21 cellular contexts compared by ENCODE assay signal in genomic region chr5:177490311-177490991, GRCh38. TPM values are rescaled to one million over a fixed set of nuclear protein-coding genes. Genes with fewer than 3 reads are reported as not detected.
DNase-seq lines count a peak whose midpoint lies in the region; ATAC-seq and TF ChIP-seq lines count a peak whose summit lies in the region.
"Had no signal": no experiment of that assay in that cellular context is flagged by ENCODE, and none has a peak within 500 bp of the region (broad histone marks: within the 10 kb centered on the region; RNA-seq: fewer than 3 reads in every experiment).

No MANE protein-coding gene starts in this region.

- H3K9me3 ChIP-seq in MM.1S (replicated peaks; ENCODE audit: insufficient read depth, low read length) = no peaks in the 10 kb centered on the region
- H3K9me3 ChIP-seq in neutrophil = no peaks in the 10 kb centered on the region
- no peaks in the 10 kb centered on the region for H3K9me3 ChIP-seq in CD8-positive, alpha-beta memory T cell (ENCODE audit: low read length)
- no peaks in the 10 kb centered on the region for H3K9me3 ChIP-seq in testis
- H3K9me3 ChIP-seq: SJCRH30, vagina had no signal

- no peak for ATAC-seq in T-cell (replicated peaks in 1 of 4)
- no peak for ATAC-seq in HG02763 (IDR thresholded peaks at IDR 0.05; ENCODE audit: unreplicated experiment)
- ATAC-seq: GM12878, left cardiac atrium had no signal

- no peak overlapping the region for H3K27ac Mint-ChIP-seq in T-cell
- peak overlapping the region in 1 of 8 donors; percentile 33 for H3K27ac Mint-ChIP-seq in CD8-positive, alpha-beta memory T cell
- H3K27ac Mint-ChIP-seq: activated CD4-positive, alpha-beta T cell treated with anti-CD3 and anti-CD28 coated beads, Interleukin-2, amount 10 ng/mL, durations not matched to agents 24 days and 14 days; progenitor cell of endocrine pancreas had no signal

- no peaks in the 10 kb centered on the region for H3K27me3 ChIP-seq in MM.1S (replicated peaks; ENCODE audit: insufficient read depth, low read length)
- no peaks in the 10 kb centered on the region for H3K27me3 ChIP-seq in neutrophil
- no peaks in the 10 kb centered on the region for H3K27me3 ChIP-seq in CD8-positive, alpha-beta memory T cell (ENCODE audit: insufficient read depth, low read length, poor library complexity, severe bottlenecking)
- H3K27me3 ChIP-seq in testis = no peaks in the 10 kb centered on the region
- H3K27me3 ChIP-seq: brain microvascular endothelial cell, SJCRH30, vagina had no signal

- intact Hi-C loops in testis (cut with DNase I; ENCODE audit: low total_unique reads) = no loop called here

- DNase-seq in Ammon's horn (ENCODE audit: low spot score) (peak; percentile 58), MM.1S (no peak), coronary artery (ENCODE audit: low spot score) (no peak), T-cell (no peak), testis (no peak)
- DNase-seq in CD8-positive, alpha-beta memory T cell = no peak
- DNase-seq: activated CD4-positive, alpha-beta T cell treated with anti-CD3 and anti-CD28 coated beads, Interleukin-2, amount 10 ng/mL, durations not matched to agents 24 days and 14 days; activated naive CD4-positive, alpha-beta T cell treated with Interleukin-2 at 50 U/mL for 16 hours; brain microvascular endothelial cell; effector CD4-positive, alpha-beta T cell; GOT3; hippocampal formation; left cardiac atrium; NCI-H446 treated with DMSO at 0.1 percent for 48 hours; SJCRH30; stimulated activated naive CD4-positive, alpha-beta T cell treated with Interleukin-2 at 50 U/mL for 16 hours had no signal

- 68 to 87% methylated on average over 15 of the region's 15 CpGs for WGBS in testis, 2 donors

- no peak overlapping the region for H2AFZ ChIP-seq in MM.1S (ENCODE audit: low read length)

- peaks cover 6% of the 10 kb centered on the region for H3F3A ChIP-seq in MM.1S (ENCODE audit: insufficient read depth, low read length)

- peaks cover 0 to 6% (median 4%) of the 10 kb centered on the region in 3 donors for H3K4me1 Mint-ChIP-seq in T-cell
- H3K4me1 Mint-ChIP-seq in CD8-positive, alpha-beta memory T cell = peaks cover 0 to 13% (median 2%) of the 10 kb centered on the region in 3 donors

- H3K4me2 ChIP-seq in MM.1S (ENCODE audit: low read depth, low read length) = peak overlapping the region; percentile 56

- H3K27ac ChIP-seq in MM.1S (ENCODE audit: low read length) (no peak overlapping the region; the same call in 1 of the 2 replicates), coronary artery (peak overlapping the region; percentile 91 to 100), neutrophil (peak overlapping the region; percentile 99), testis (no peak overlapping the region)
- no peak overlapping the region for H3K27ac ChIP-seq in CD8-positive, alpha-beta memory T cell (ENCODE audit: low read depth, low read length)
- H3K27ac ChIP-seq: SJCRH30 had no signal

- H3K27me3 Mint-ChIP-seq in T-cell = no peaks in the 10 kb centered on the region
- H3K27me3 Mint-ChIP-seq in CD8-positive, alpha-beta memory T cell = no peaks in the 10 kb centered on the region
- H3K27me3 Mint-ChIP-seq: activated CD4-positive, alpha-beta T cell treated with anti-CD3 and anti-CD28 coated beads, Interleukin-2, amount 10 ng/mL, durations not matched to agents 24 days and 14 days; progenitor cell of endocrine pancreas had no signal

- no peak overlapping the region for H3K4me3 Mint-ChIP-seq in T-cell
- H3K4me3 Mint-ChIP-seq in CD8-positive, alpha-beta memory T cell = no peak overlapping the region
- H3K4me3 Mint-ChIP-seq: activated CD4-positive, alpha-beta T cell treated with anti-CD3 and anti-CD28 coated beads, Interleukin-2, amount 10 ng/mL, durations not matched to agents 24 days and 14 days had no signal

- POLR2A ChIA-PET in T-cell (lab: Charles Lee) = interaction anchor here in 1 of 2 donors (0.6 to 0.7 kb wide), 2 partner anchors 12 to 77 kb away, joined by 6 to 7 read pairs; no protein-coding TSS in a partner anchor
- POLR2A ChIA-PET in CD8-positive, alpha-beta memory T cell (lab: Charles Lee) = no interaction called here

- H3K9ac ChIP-seq in MM.1S (ENCODE audit: low read length) = no peak overlapping the region; the same call in 1 of the 2 replicates

- peaks cover 10% of the 10 kb centered on the region for H3K36me3 Mint-ChIP-seq in T-cell
- H3K36me3 Mint-ChIP-seq in CD8-positive, alpha-beta memory T cell = peaks cover 0 to 26% (median 4%) of the 10 kb centered on the region in 3 donors

- TF ChIP-seq CTCF in MM.1S (IDR thresholded peaks at IDR 0.05; ENCODE audit: low read length) (no peak), coronary artery (IDR thresholded peaks at IDR 0.05) (no peak), neutrophil (IDR thresholded peaks at IDR 0.05) (no peak), testis (IDR thresholded peaks at IDR 0.05) (no peak)

- CTCF ChIA-PET in T-cell (lab: Charles Lee) = no interaction called here
- CTCF ChIA-PET in CD8-positive, alpha-beta memory T cell (lab: Charles Lee) = interaction anchor here (1.0 to 2.2 kb wide), 5 partner anchors 9 to 101 kb away, joined by 3 to 7 read pairs (median 4); no protein-coding TSS in a partner anchor

- no peak for TF ChIP-seq POLR2A in testis (IDR thresholded peaks at IDR 0.05)

- no peaks in the 10 kb centered on the region for H3K9me2 ChIP-seq in MM.1S (replicated peaks; ENCODE audit: insufficient read depth, low read length)

- no peak overlapping the region for H3K4me3 ChIP-seq in MM.1S (ENCODE audit: low read length)
- H3K4me3 ChIP-seq in coronary artery = peak overlapping the region; percentile 98
- H3K4me3 ChIP-seq in neutrophil (ENCODE audit: low read depth in 1 of 2, low read length in 1 of 2) = no peak overlapping the region
- H3K4me3 ChIP-seq in CD8-positive, alpha-beta memory T cell (ENCODE audit: low read length) = no peak overlapping the region
- H3K4me3 ChIP-seq in testis = no peak overlapping the region
- H3K4me3 ChIP-seq: GM12878, SJCRH30, vagina had no signal

- H3K4me1 ChIP-seq in MM.1S (ENCODE audit: low read length) (peaks cover 11% of the 10 kb centered on the region), neutrophil (ENCODE audit: control insufficient read depth in 1 of 2, insufficient read depth in 1 of 2, low read depth in 1 of 2, low read length in 1 of 2) (peaks cover 43 to 49% of the 10 kb centered on the region in 2 experiments), testis (peaks cover 20% of the 10 kb centered on the region)
- no peaks in the 10 kb centered on the region for H3K4me1 ChIP-seq in CD8-positive, alpha-beta memory T cell (ENCODE audit: insufficient read depth, low read length)

- no peaks in the 10 kb centered on the region for H3K79me2 ChIP-seq in MM.1S (ENCODE audit: low read length)

- H4K20me1 ChIP-seq in MM.1S (ENCODE audit: insufficient read depth, low read length) = no peaks in the 10 kb centered on the region

- H3K9me3 Mint-ChIP-seq in T-cell = no peaks in the 10 kb centered on the region
- no peaks in the 10 kb centered on the region for H3K9me3 Mint-ChIP-seq in CD8-positive, alpha-beta memory T cell
- H3K9me3 Mint-ChIP-seq: activated CD4-positive, alpha-beta T cell treated with anti-CD3 and anti-CD28 coated beads, Interleukin-2, amount 10 ng/mL, durations not matched to agents 24 days and 14 days had no signal

- H3K36me3 ChIP-seq in MM.1S (replicated peaks; ENCODE audit: insufficient read depth, low read length) (no peaks in the 10 kb centered on the region), neutrophil (peaks cover 97% of the 10 kb centered on the region), testis (ENCODE audit: low read depth, missing control alignments) (no peaks in the 10 kb centered on the region)
- no peaks in the 10 kb centered on the region for H3K36me3 ChIP-seq in CD8-positive, alpha-beta memory T cell (ENCODE audit: insufficient read depth, low read length)

RNA-seq across cellular contexts. Expression of gene PDLIM7, which starts 7.0 kb away (rescaled TPM):
- 10 to 100 TPM in 4 of 5 donors, 1 to 10 TPM in 1; 9.8 to 17.8 (median 12.8) TPM for total RNA-seq in T-cell
- 10 to 100 TPM; 28.4 to 30.4 TPM for total RNA-seq in CD8-positive, alpha-beta memory T cell
- 6.0 TPM for polyA plus RNA-seq in CD8-positive, alpha-beta memory T cell
- total RNA-seq in testis = 100 to 1,000 TPM in 1 of 2 donors, 10 to 100 TPM in 1; 90.5 to 118 TPM
- polyA plus RNA-seq in testis (ENCODE audit: insufficient read depth, low read depth, low replicate concordance) = 72.2 TPM

RNA-seq across cellular contexts. Expression of gene DBN1, which starts 17.0 kb away (rescaled TPM):
- total RNA-seq in T-cell = 10 to 100 TPM; 11.6 to 41.3 (median 21.1) TPM
- 10 to 100 TPM; 47.9 to 50.5 TPM for total RNA-seq in CD8-positive, alpha-beta memory T cell
- 28.1 TPM for polyA plus RNA-seq in CD8-positive, alpha-beta memory T cell
- 10 to 100 TPM; 69.6 to 83.1 TPM for total RNA-seq in testis
- 50.5 TPM for polyA plus RNA-seq in testis (ENCODE audit: insufficient read depth, low read depth, low replicate concordance)

RNA-seq across cellular contexts. Expression of gene DOK3, which starts 19.2 kb away (rescaled TPM):
- total RNA-seq in T-cell (1 to 10 TPM; 1.1 to 5.8 (median 4.3) TPM), testis (10 to 100 TPM; 10.7 to 18.7 TPM)
- total RNA-seq in CD8-positive, alpha-beta memory T cell = 1 to 10 TPM; 4.2 to 5.1 TPM
- polyA plus RNA-seq in CD8-positive, alpha-beta memory T cell = 0.08 TPM
- polyA plus RNA-seq in testis (ENCODE audit: insufficient read depth, low read depth, low replicate concordance) = 10.4 TPM

RNA-seq across cellular contexts. Expression of gene DDX41, which starts 26.3 kb away (rescaled TPM):
- total RNA-seq in T-cell (100 to 1,000 TPM in 3 of 5 donors, 10 to 100 TPM in 2; 64.8 to 118 (median 106) TPM), testis (100 to 1,000 TPM; 193 to 197 TPM)
- 100 to 1,000 TPM; 160 to 164 TPM for total RNA-seq in CD8-positive, alpha-beta memory T cell
- polyA plus RNA-seq in CD8-positive, alpha-beta memory T cell = 61.7 TPM
- polyA plus RNA-seq in testis (ENCODE audit: insufficient read depth, low read depth, low replicate concordance) = 99.1 TPM

RNA-seq across cellular contexts. Expression of gene PRR7, which starts 43.8 kb away (rescaled TPM):
- total RNA-seq in T-cell (10 to 100 TPM in 4 of 5 donors, 1 to 10 TPM in 1; 9.5 to 28.2 (median 12.3) TPM), testis (10 to 100 TPM; 19.9 to 23.2 TPM)
- 10 to 100 TPM; 14.7 to 15.3 TPM for total RNA-seq in CD8-positive, alpha-beta memory T cell
- 22.1 TPM for polyA plus RNA-seq in CD8-positive, alpha-beta memory T cell
- polyA plus RNA-seq in testis (ENCODE audit: insufficient read depth, low read depth, low replicate concordance) = 2.8 TPM

Comparison
In these comparisons a context has a peak if more than half of its experiments do, and no peak if none do; other contexts are left out.
1. H3K27ac ChIP-seq: peak in coronary artery (2 of 2) and neutrophil (single experiment); none in MM.1S (single experiment), CD8-positive, alpha-beta memory T cell (single experiment) and testis (0 of 2).